2 cellular contexts compared by ENCODE assay signal in genomic region chr7:66013938-66014337, GRCh38.
TF ChIP-seq lines count a peak whose summit lies in the region.

No MANE protein-coding gene starts in this region.

TF ChIP-seq in IMR-90, 13 proteins besides CTCF, POLR2A, EP300 and RAD21:
- TF ChIP-seq BHLHE40 (IDR thresholded peaks at IDR 0.05; ENCODE audit: low read depth, low read length) = no peak
- peak; percentile 67 for TF ChIP-seq SMC3 (IDR thresholded peaks at IDR 0.05; ENCODE audit: low read depth, low read length)
TF ChIP-seq in IMR-90: peak in this region for 1.

TF ChIP-seq in K562, 482 proteins besides CTCF, POLR2A, EP300 and RAD21:
- TF ChIP-seq MYC (IDR thresholded peaks at IDR 0.05; ENCODE audit: low read depth, low read length) (0 out of 2 replicates have a peak, but pooled peaks have one; percentile 15), MYC (CRISPR knock-in tag; IDR thresholded peaks at IDR 0.05; ENCODE audit: borderline replicate concordance, low read depth) (no peak), FOXK2 (conservative IDR thresholded peaks at IDR 0.05 in 1 of 2, IDR thresholded peaks at IDR 0.05 in 1 of 2; ENCODE audit: low read depth in 2 of 2) (0 out of 4 replicates have a peak, but pooled peaks of 1 of the 2 experiments have one; percentile 25), BHLHE40 (IDR thresholded peaks at IDR 0.05; ENCODE audit: low read length) (peak; percentile 81), SMC3 (conservative IDR thresholded peaks at IDR 0.05; ENCODE audit: insufficient read depth, low read depth, low read length) (peak; percentile 65), RCOR1 (IDR thresholded peaks at IDR 0.05; ENCODE audit: borderline replicate concordance in 1 of 2, low read depth in 2 of 2, low read length in 2 of 2) (peak in 1 of 2 experiments; percentile 39; a peak in 1 of 4 replicates), YY1 (IDR thresholded peaks at IDR 0.05; ENCODE audit: borderline replicate concordance in 1 of 3, control insufficient read depth in 1 of 3, extremely low read depth in 1 of 3, insufficient read depth in 3 of 3, insufficient read length in 1 of 3, insufficient replicate concordance in 2 of 3, low read depth in 1 of 3, low read length in 2 of 3) (peak in 1 of 3 experiments; percentile 3), ZFX (CRISPR knock-in tag; IDR thresholded peaks at IDR 0.05) (peak; percentile 31), MAFK (IDR thresholded peaks at IDR 0.05; ENCODE audit: low read length) (0 out of 2 replicates have a peak, but pooled peaks have one; percentile 21), STAG1 (CRISPR knock-in tag; IDR thresholded peaks at IDR 0.05; ENCODE audit: borderline replicate concordance) (peak; percentile 61; the same call in 1 of the 2 replicates), JUND (IDR thresholded peaks at IDR 0.05; ENCODE audit: borderline replicate concordance, low read depth, low read length) (0 out of 2 replicates have a peak, but pooled peaks have one; percentile 13), JUND (tag; IDR thresholded peaks at IDR 0.05; ENCODE audit: borderline replicate concordance, low read depth, low read length) (no peak), ARID3A (IDR thresholded peaks at IDR 0.05; ENCODE audit: borderline replicate concordance, low read depth, low read length) (no peak), TFE3 (CRISPR knock-in tag; IDR thresholded peaks at IDR 0.05) (0 out of 2 replicates have a peak, but pooled peaks have one; percentile 13), PHB2 (IDR thresholded peaks at IDR 0.05; ENCODE audit: low read depth) (no peak), ZNF143 (CRISPR knock-in tag; IDR thresholded peaks at IDR 0.05) (no peak), RAD51 (IDR thresholded peaks at IDR 0.05; ENCODE audit: borderline replicate concordance, low read depth) (0 out of 2 replicates have a peak, but pooled peaks have one; percentile 9), PBX2 (CRISPR knock-in tag; IDR thresholded peaks at IDR 0.05; ENCODE audit: low read depth) (no peak), PBX2 (tag; conservative IDR thresholded peaks at IDR 0.05; ENCODE audit: low read depth) (0 out of 2 replicates have a peak, but pooled peaks have one; percentile 6), DEAF1 (CRISPR knock-in tag; IDR thresholded peaks at IDR 0.05) (peak; percentile 54), CTBP1 (IDR thresholded peaks at IDR 0.05; ENCODE audit: borderline replicate concordance) (peak; percentile 25; the same call in 1 of the 2 replicates), MYNN (IDR thresholded peaks at IDR 0.05) (no peak), MYNN (CRISPR knock-in tag; IDR thresholded peaks at IDR 0.05) (no peak)
- TF ChIP-seq, protein P1, sequence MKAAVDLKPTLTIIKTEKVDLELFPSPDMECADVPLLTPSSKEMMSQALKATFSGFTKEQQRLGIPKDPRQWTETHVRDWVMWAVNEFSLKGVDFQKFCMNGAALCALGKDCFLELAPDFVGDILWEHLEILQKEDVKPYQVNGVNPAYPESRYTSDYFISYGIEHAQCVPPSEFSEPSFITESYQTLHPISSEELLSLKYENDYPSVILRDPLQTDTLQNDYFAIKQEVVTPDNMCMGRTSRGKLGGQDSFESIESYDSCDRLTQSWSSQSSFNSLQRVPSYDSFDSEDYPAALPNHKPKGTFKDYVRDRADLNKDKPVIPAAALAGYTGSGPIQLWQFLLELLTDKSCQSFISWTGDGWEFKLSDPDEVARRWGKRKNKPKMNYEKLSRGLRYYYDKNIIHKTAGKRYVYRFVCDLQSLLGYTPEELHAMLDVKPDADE (conservative IDR thresholded peaks at IDR 0.05; ENCODE audit: control insufficient read depth, low read depth, low read length) = no peak
